In genomic region chr9:71761938-71762353, GRCh38 we compare ENCODE assay signal across 11 cellular contexts. TPM values are rescaled to one million over a fixed set of nuclear protein-coding genes. Genes with fewer than 3 reads are reported as not detected.
DNase-seq lines count a peak whose midpoint lies in the region; ATAC-seq, FAIRE-seq and TF ChIP-seq lines count a peak whose summit lies in the region.
"Had no signal": no experiment of that assay in that cellular context is flagged by ENCODE, and none has a peak within 500 bp of the region (broad histone marks: within the 10 kb centered on the region; RNA-seq: fewer than 3 reads in every experiment).

No MANE protein-coding gene starts in this region.

- no peak for TF ChIP-seq CTCF in colonic mucosa (IDR thresholded peaks at IDR 0.05)
- no peak for TF ChIP-seq CTCF in pancreas (IDR thresholded peaks at IDR 0.05)

- FAIRE-seq in pancreas (lab: Jason Lieb, UNC): no peak

- H3K4me1 ChIP-seq in colonic mucosa: peaks cover 17% of the 10 kb centered on the region
- H3K4me1 ChIP-seq in pancreas: peaks cover 75 to 81% (median 75%) of the 10 kb centered on the region in 3 donors
- peaks cover 3% of the 10 kb centered on the region for H3K4me1 ChIP-seq in right cardiac atrium (ENCODE audit: control insufficient read depth, insufficient read depth, low read length)

- no peaks in the 10 kb centered on the region for H3K36me3 ChIP-seq in colonic mucosa
- H3K36me3 ChIP-seq in pancreas: no peaks in the 10 kb centered on the region

- no peak overlapping the region for H3K9ac ChIP-seq in colonic mucosa (ENCODE audit: low read depth in 2 of 2, low read length in 2 of 2)

- H3K27ac ChIP-seq in colonic mucosa (peak overlapping the region; percentile 3), pancreas (peak overlapping the region in 2 of 4 donors; percentile 96 to 98), right cardiac atrium (ENCODE audit: low read length) (no peak overlapping the region)

- intact Hi-C loops in colonic mucosa (cut with DNase I) (no loop called here), pancreas (cut with DNase I) (no loop called here), right cardiac atrium (cut with DNase I) (loop anchor here in 3 of 4 donors (10.0 kb wide), 2 partner anchors 47 to 157 kb away; no protein-coding TSS in a partner anchor)

- H3K4me3 ChIP-seq in colonic mucosa (no peak overlapping the region), pancreas (no peak overlapping the region), right cardiac atrium (ENCODE audit: low read length) (no peak overlapping the region)

- peak in 3 of 4 donors; percentile 5 to 35 (median 17) for ATAC-seq in pancreas
- no peak for ATAC-seq in right cardiac atrium
- ATAC-seq: effector memory CD8-positive, alpha-beta T cell; left ventricle myocardium superior had no signal

- no peak for DNase-seq in activated CD4-positive, alpha-beta T cell treated with anti-CD3 and anti-CD28 coated beads, Interleukin-2, amount 10 ng/mL, durations not matched to agents 7 days and 5 days
- DNase-seq in activated CD4-positive, alpha-beta T cell treated with anti-CD3 and anti-CD28 coated beads for 1 hour: no peak
- DNase-seq in NCI-H187 (lab: John Stamatoyannopoulos, UW): peak; percentile 40 to 82
- DNase-seq in colonic mucosa: peak; percentile 28
- no peak for DNase-seq in pancreas
- no peak for DNase-seq in NCI-H748 treated with DMSO at 0.1 percent for 48 hours (lab: John Stamatoyannopoulos, UW)
- DNase-seq in SHP77 treated with DMSO at 0.1 percent for 48 hours (lab: John Stamatoyannopoulos, UW): no peak
- DNase-seq in right cardiac atrium: no peak
- DNase-seq: effector memory CD8-positive, alpha-beta T cell; glutamatergic neuron; left ventricle myocardium superior had no signal

- no peak overlapping the region for H3K4me3 Mint-ChIP-seq in activated CD4-positive, alpha-beta T cell treated with anti-CD3 and anti-CD28 coated beads, Interleukin-2, amount 10 ng/mL, durations not matched to agents 7 days and 5 days

- POLR2A ChIA-PET in activated CD4-positive, alpha-beta T cell treated with anti-CD3 and anti-CD28 coated beads, Interleukin-2, amount 10 ng/mL, durations not matched to agents 7 days and 5 days (lab: Charles Lee): no interaction called here

- H3K27me3 ChIP-seq in colonic mucosa (no peaks in the 10 kb centered on the region), pancreas (no peaks in the 10 kb centered on the region), right cardiac atrium (ENCODE audit: control insufficient read depth, insufficient read depth) (no peaks in the 10 kb centered on the region)

- H3K9me3 Mint-ChIP-seq in activated CD4-positive, alpha-beta T cell treated with anti-CD3 and anti-CD28 coated beads, Interleukin-2, amount 10 ng/mL, durations not matched to agents 7 days and 5 days: no peaks in the 10 kb centered on the region
- H3K9me3 Mint-ChIP-seq: effector memory CD8-positive, alpha-beta T cell had no signal

- peaks cover 10% of the 10 kb centered on the region for H3K36me3 Mint-ChIP-seq in activated CD4-positive, alpha-beta T cell treated with anti-CD3 and anti-CD28 coated beads, Interleukin-2, amount 10 ng/mL, durations not matched to agents 7 days and 5 days (ENCODE audit: low read depth)

- H3K4me1 Mint-ChIP-seq in activated CD4-positive, alpha-beta T cell treated with anti-CD3 and anti-CD28 coated beads, Interleukin-2, amount 10 ng/mL, durations not matched to agents 7 days and 5 days: peaks cover 86% of the 10 kb centered on the region

- peak overlapping the region; percentile 43 for H3K27ac Mint-ChIP-seq in activated CD4-positive, alpha-beta T cell treated with anti-CD3 and anti-CD28 coated beads, Interleukin-2, amount 10 ng/mL, durations not matched to agents 7 days and 5 days

- H3K27me3 Mint-ChIP-seq in activated CD4-positive, alpha-beta T cell treated with anti-CD3 and anti-CD28 coated beads, Interleukin-2, amount 10 ng/mL, durations not matched to agents 7 days and 5 days: no peaks in the 10 kb centered on the region
- H3K27me3 Mint-ChIP-seq: effector memory CD8-positive, alpha-beta T cell had no signal

- CTCF ChIA-PET in activated CD4-positive, alpha-beta T cell treated with anti-CD3 and anti-CD28 coated beads, Interleukin-2, amount 10 ng/mL, durations not matched to agents 7 days and 5 days (lab: Charles Lee): interaction anchor here (1.0 to 1.7 kb wide), 2 partner anchors 11 to 45 kb away, joined by 3 to 4 read pairs; no protein-coding TSS in a partner anchor

- no peaks in the 10 kb centered on the region for H3K9me3 ChIP-seq in colonic mucosa
- no peaks in the 10 kb centered on the region for H3K9me3 ChIP-seq in pancreas
- H3K9me3 ChIP-seq in right cardiac atrium (ENCODE audit: control insufficient read depth, low read length): no peaks in the 10 kb centered on the region

- 65 to 73% methylated on average over 5 of the region's 5 CpGs for WGBS in pancreas, 2 donors
- WGBS in right cardiac atrium: 93% methylated on average over 5 of the region's 5 CpGs

RNA-seq across cellular contexts. Expression of gene CEMIP2, which starts 6.4 kb away (rescaled TPM):
- 10 to 100 TPM; 43.2 to 55.7 TPM for total RNA-seq in activated CD4-positive, alpha-beta T cell treated with anti-CD3 and anti-CD28 coated beads, Interleukin-2, amount 10 ng/mL, durations not matched to agents 7 days and 5 days
- total RNA-seq in colonic mucosa (100 to 1,000 TPM in 1 of 2 donors, 10 to 100 TPM in 1; 72.7 to 111 TPM), pancreas (10 to 100 TPM; 16.2 to 42.1 (median 27.3) TPM), right cardiac atrium (10 to 100 TPM; 26.4 to 66.9 (median 42.4) TPM)
- polyA plus RNA-seq in pancreas (10 to 100 TPM; 14.3 to 18.5 TPM), right cardiac atrium (12.1 TPM)

Comparison
In these comparisons a context has a peak if more than half of its experiments do, and no peak if none do; other contexts are left out.
1. DNase-seq: peak in NCI-H187 (2 of 2) and colonic mucosa (single experiment); none in activated CD4-positive, alpha-beta T cell treated with anti-CD3 and anti-CD28 coated beads, Interleukin-2, amount 10 ng/mL, durations not matched to agents 7 days and 5 days (single experiment), activated CD4-positive, alpha-beta T cell treated with anti-CD3 and anti-CD28 coated beads for 1 hour (single experiment), pancreas (0 of 6), NCI-H748 treated with DMSO at 0.1 percent for 48 hours (single experiment), SHP77 treated with DMSO at 0.1 percent for 48 hours (single experiment) and right cardiac atrium (0 of 3).
2. ATAC-seq: peak in pancreas (3 of 4); none in right cardiac atrium (0 of 2).
3. intact Hi-C loops: an anchor here in right cardiac atrium (10.0 kb wide); none called in colonic mucosa and pancreas.